1 cellular context compared by ENCODE assay signal in genomic region chr1:150561830-150562367, GRCh38.
TF ChIP-seq lines count a peak whose summit lies in the region.

No MANE protein-coding gene starts in this region.

TF ChIP-seq in K562, 482 proteins besides CTCF, POLR2A, EP300 and RAD21 (continued from another document and continues in another):
- TF ChIP-seq PATZ1 (CRISPR knock-in tag; IDR thresholded peaks at IDR 0.05; ENCODE audit: borderline replicate concordance), result 0 out of 2 replicates have a peak, but pooled peaks have one; percentile 61
- TF ChIP-seq IFI16 (CRISPR knock-in tag; IDR thresholded peaks at IDR 0.05), result no peak
- TF ChIP-seq YBX1 (IDR thresholded peaks at IDR 0.05), result no peak
- no peak for TF ChIP-seq EHMT2 (IDR thresholded peaks at IDR 0.05)
- peak; percentile 83 for TF ChIP-seq TAF9B (IDR thresholded peaks at IDR 0.05; ENCODE audit: partially characterized antibody)
- peak; percentile 8; the same call in 1 of the 2 replicates for TF ChIP-seq DPF2 (IDR thresholded peaks at IDR 0.05)
- TF ChIP-seq ZBTB11 (CRISPR knock-in tag; IDR thresholded peaks at IDR 0.05), result peak in 2 of 3 experiments; percentile 20 to 78; a peak in 2 of 6 replicates
- TF ChIP-seq ZKSCAN1 (IDR thresholded peaks at IDR 0.05; ENCODE audit: low read depth, low read length), result 0 out of 2 replicates have a peak, but pooled peaks have one; percentile 3
- no peak for TF ChIP-seq ZNF551 (CRISPR knock-in tag; IDR thresholded peaks at IDR 0.05)
- TF ChIP-seq NFIX (CRISPR knock-in tag; IDR thresholded peaks at IDR 0.05; ENCODE audit: low read depth), result no peak
- TF ChIP-seq ZNF695 (CRISPR knock-in tag; IDR thresholded peaks at IDR 0.05), result no peak
- TF ChIP-seq BCOR (IDR thresholded peaks at IDR 0.05), result no peak
- TF ChIP-seq MYC (IDR thresholded peaks at IDR 0.05; ENCODE audit: low read depth, low read length), result no peak
- TF ChIP-seq MYC (CRISPR knock-in tag; IDR thresholded peaks at IDR 0.05; ENCODE audit: borderline replicate concordance, low read depth), result 0 out of 2 replicates have a peak, but pooled peaks have one; percentile 14
- no peak for TF ChIP-seq RNF2 (IDR thresholded peaks at IDR 0.05)
- TF ChIP-seq NR2C2 (CRISPR knock-in tag; IDR thresholded peaks at IDR 0.05), result no peak
- no peak for TF ChIP-seq NR2C2 (tag; IDR thresholded peaks at IDR 0.05)
- 0 out of 2 replicates have a peak, but pooled peaks have one; percentile 53 for TF ChIP-seq ETS1 (conservative IDR thresholded peaks at IDR 0.05; ENCODE audit: control insufficient read depth, low read depth, low read length)
- 0 out of 2 replicates have a peak, but pooled peaks have one; percentile 42 for TF ChIP-seq HLTF (IDR thresholded peaks at IDR 0.05)
- TF ChIP-seq RBM17 (IDR thresholded peaks at IDR 0.05; ENCODE audit: borderline replicate concordance, low read depth, low read length), result no peak
- TF ChIP-seq E2F8 (IDR thresholded peaks at IDR 0.05; ENCODE audit: low read depth, partially characterized antibody), result no peak
- TF ChIP-seq RHOXF2B (CRISPR knock-in tag; conservative IDR thresholded peaks at IDR 0.05), result no peak
- peak; percentile 12; the same call in 1 of the 2 replicates for TF ChIP-seq ESRRA (IDR thresholded peaks at IDR 0.05; ENCODE audit: borderline replicate concordance, low read depth)
- TF ChIP-seq ZBTB40 (IDR thresholded peaks at IDR 0.05), result peak; percentile 4; the same call in 1 of the 2 replicates
- TF ChIP-seq ZBTB40 (CRISPR knock-in tag; IDR thresholded peaks at IDR 0.05), result no peak
- TF ChIP-seq FOXA1 (IDR thresholded peaks at IDR 0.05; ENCODE audit: borderline replicate concordance), result no peak
- TF ChIP-seq ZNF395 (CRISPR knock-in tag; IDR thresholded peaks at IDR 0.05), result 0 out of 2 replicates have a peak, but pooled peaks have one; percentile 39
- TF ChIP-seq ARID1B (IDR thresholded peaks at IDR 0.05), result peak; percentile 55
- peak; percentile 50 to 83 for TF ChIP-seq MAZ (CRISPR knock-in tag; conservative IDR thresholded peaks at IDR 0.05 in 1 of 2, IDR thresholded peaks at IDR 0.05 in 1 of 2)
- TF ChIP-seq ETV1 (tag; conservative IDR thresholded peaks at IDR 0.05; ENCODE audit: low read depth), result no peak
- TF ChIP-seq ZNF24 (IDR thresholded peaks at IDR 0.05), result 0 out of 2 replicates have a peak, but pooled peaks have one; percentile 4
- TF ChIP-seq HNRNPLL (IDR thresholded peaks at IDR 0.05; ENCODE audit: low read depth, low read length, poor library complexity, severe bottlenecking), result no peak
- TF ChIP-seq ZNF277 (CRISPR knock-in tag; IDR thresholded peaks at IDR 0.05; ENCODE audit: borderline replicate concordance), result no peak
- no peak for TF ChIP-seq RBBP5 (IDR thresholded peaks at IDR 0.05; ENCODE audit: borderline replicate concordance, insufficient read depth, low read length, poor library complexity, severe bottlenecking)
- TF ChIP-seq NONO (IDR thresholded peaks at IDR 0.05; ENCODE audit: low read depth in 2 of 2, low read length in 1 of 2), result 0 out of 4 replicates have a peak, but pooled peaks of 1 of the 2 experiments have one; percentile 9
- no peak for TF ChIP-seq ZFP30 (CRISPR knock-in tag; IDR thresholded peaks at IDR 0.05; ENCODE audit: borderline replicate concordance)
